In the genomic region with DNA sequence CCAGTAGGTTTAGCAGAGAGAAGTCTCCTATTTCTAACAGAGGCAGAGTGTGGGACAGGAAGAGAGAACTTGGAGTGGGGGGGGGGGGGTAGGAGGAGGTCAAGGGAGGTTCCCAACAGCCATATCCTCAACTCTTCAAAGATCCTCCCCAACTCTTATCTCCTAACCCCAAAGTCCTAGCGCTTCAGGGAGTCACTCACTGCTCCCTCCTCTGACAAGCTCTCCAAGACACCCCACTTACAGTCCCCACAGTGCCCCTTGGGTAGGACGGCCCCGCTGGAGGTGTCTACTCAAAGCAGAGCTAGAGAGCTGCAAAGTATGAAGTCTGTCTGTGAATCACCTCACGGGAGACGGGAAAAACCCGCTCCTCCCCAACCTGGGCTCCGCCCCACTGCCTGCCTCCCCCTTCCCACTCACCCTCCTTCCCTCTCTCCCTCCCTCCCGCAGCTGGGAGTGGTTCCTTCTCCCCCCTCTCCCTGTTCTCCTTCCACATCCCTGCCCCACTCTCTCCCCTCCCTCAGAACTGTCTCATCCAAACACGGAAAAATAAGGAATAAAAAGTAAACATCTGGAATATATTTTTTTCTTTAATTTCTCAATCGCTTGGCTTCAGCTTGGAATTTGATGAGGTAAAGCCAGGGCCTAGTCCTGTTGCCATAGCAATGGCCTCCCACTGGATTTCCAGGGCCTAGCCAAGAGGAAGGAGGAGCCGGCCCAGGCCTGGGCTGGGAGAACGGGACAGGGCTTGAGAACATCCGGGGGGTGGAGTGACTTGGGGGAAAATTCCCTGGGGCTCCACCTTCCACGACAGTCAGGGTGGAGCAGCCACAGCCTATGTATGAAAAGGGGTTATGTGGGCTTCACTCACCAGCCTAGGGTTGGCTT, we compare ENCODE assay signal across 2 cellular contexts.
TF ChIP-seq lines count a peak whose summit lies in the region.

No MANE protein-coding gene starts in this region.

TF ChIP-seq in WTC11, 78 proteins besides CTCF, POLR2A, EP300 and RAD21 (continued from another document):
- TF ChIP-seq, protein P1, sequence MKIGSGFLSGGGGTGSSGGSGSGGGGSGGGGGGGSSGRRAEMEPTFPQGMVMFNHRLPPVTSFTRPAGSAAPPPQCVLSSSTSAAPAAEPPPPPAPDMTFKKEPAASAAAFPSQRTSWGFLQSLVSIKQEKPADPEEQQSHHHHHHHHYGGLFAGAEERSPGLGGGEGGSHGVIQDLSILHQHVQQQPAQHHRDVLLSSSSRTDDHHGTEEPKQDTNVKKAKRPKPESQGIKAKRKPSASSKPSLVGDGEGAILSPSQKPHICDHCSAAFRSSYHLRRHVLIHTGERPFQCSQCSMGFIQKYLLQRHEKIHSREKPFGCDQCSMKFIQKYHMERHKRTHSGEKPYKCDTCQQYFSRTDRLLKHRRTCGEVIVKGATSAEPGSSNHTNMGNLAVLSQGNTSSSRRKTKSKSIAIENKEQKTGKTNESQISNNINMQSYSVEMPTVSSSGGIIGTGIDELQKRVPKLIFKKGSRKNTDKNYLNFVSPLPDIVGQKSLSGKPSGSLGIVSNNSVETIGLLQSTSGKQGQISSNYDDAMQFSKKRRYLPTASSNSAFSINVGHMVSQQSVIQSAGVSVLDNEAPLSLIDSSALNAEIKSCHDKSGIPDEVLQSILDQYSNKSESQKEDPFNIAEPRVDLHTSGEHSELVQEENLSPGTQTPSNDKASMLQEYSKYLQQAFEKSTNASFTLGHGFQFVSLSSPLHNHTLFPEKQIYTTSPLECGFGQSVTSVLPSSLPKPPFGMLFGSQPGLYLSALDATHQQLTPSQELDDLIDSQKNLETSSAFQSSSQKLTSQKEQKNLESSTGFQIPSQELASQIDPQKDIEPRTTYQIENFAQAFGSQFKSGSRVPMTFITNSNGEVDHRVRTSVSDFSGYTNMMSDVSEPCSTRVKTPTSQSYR (CRISPR knock-in tag; IDR thresholded peaks at IDR 0.05) = no peak
- TF ChIP-seq AR (CRISPR knock-in tag; IDR thresholded peaks at IDR 0.05) = no peak

TF ChIP-seq in neural cell, 6 proteins besides CTCF, POLR2A, EP300 and RAD21 (continued from another document):
- no peak for TF ChIP-seq REST (IDR thresholded peaks at IDR 0.05; ENCODE audit: borderline replicate concordance)
- no peak for TF ChIP-seq TAF1 (IDR thresholded peaks at IDR 0.05; ENCODE audit: low read depth)
